8 cellular contexts compared by ENCODE assay signal in genomic region chr6:170584181-170584953, GRCh38. TPM values are rescaled to one million over a fixed set of nuclear protein-coding genes. Genes with fewer than 3 reads are reported as not detected.
DNase-seq lines count a peak whose midpoint lies in the region; ATAC-seq and TF ChIP-seq lines count a peak whose summit lies in the region.

PDCD2 (minus strand) TSS chr6:170584637; CDS start chr6:170584581, 56 bp downstream.

- in situ Hi-C loops in ACHN (cut with HindIII; ENCODE audit: low pct_ligation_motif_present, low pct_unique_long_range_greater_than_20kb, low sequenced_read_pairs), result no loop called here
- in situ Hi-C loops in mammary epithelial cell (cut with MboI; ENCODE audit: low sequenced_read_pairs in 2 of 2), result no loop called here

- H3K4me1 ChIP-seq in mammary epithelial cell (ENCODE audit: insufficient read depth, low read length) (peaks cover 20% of the 10 kb centered on the region), smooth muscle cell (ENCODE audit: low read depth) (peaks cover 4% of the 10 kb centered on the region)

- H2AFZ ChIP-seq in mammary epithelial cell (ENCODE audit: low read depth, low read length) (peak within 1 kb of the TSS; percentile 95), smooth muscle cell (ENCODE audit: low read depth) (peak within 1 kb of the TSS; percentile 95)

- DNase-seq in ACHN, result peak; percentile 91
- DNase-seq in NCI-H2196 treated with DMSO at 0.1 percent for 48 hours (lab: John Stamatoyannopoulos, UW; ENCODE audit: unreplicated experiment), result peak; percentile 69
- peak; percentile 94 for DNase-seq in WERI-Rb-1
- DNase-seq in mammary epithelial cell, result peak; percentile 89
- DNase-seq in iPS-NIHi11 (ENCODE audit: low spot score), result peak; percentile 97
- peak; percentile 56 for DNase-seq in smooth muscle cell (lab: John Stamatoyannopoulos, UW; ENCODE audit: unreplicated experiment)

- dilution Hi-C loops in mammary epithelial cell (cut with HindIII; ENCODE audit: low sequenced_read_pairs), result no loop called here

- 0 out of 2 replicates have a peak, but pooled peaks have one; percentile 9 for TF ChIP-seq CTCF in WERI-Rb-1 (IDR thresholded peaks at IDR 0.05; ENCODE audit: low read depth, low read length)
- TF ChIP-seq CTCF in mammary epithelial cell (conservative IDR thresholded peaks at IDR 0.05 in 1 of 2, IDR thresholded peaks at IDR 0.05 in 1 of 2; ENCODE audit: extremely low read depth in 1 of 2, insufficient read depth in 1 of 2, low read depth in 1 of 2, low read length in 2 of 2), result peak in 1 of 2 donors; percentile 0
- TF ChIP-seq CTCF in smooth muscle cell (IDR thresholded peaks at IDR 0.05; ENCODE audit: borderline replicate concordance, insufficient read depth, poor library complexity, severe bottlenecking), result no peak

- H3K27me3 ChIP-seq in WERI-Rb-1 (ENCODE audit: insufficient read depth, low read depth, severe bottlenecking) (no peaks in the 10 kb centered on the region), mammary epithelial cell (ENCODE audit: insufficient read depth, low read length) (no peaks in the 10 kb centered on the region), smooth muscle cell (ENCODE audit: low read depth) (no peaks in the 10 kb centered on the region)

- intact Hi-C loops in mammary epithelial cell (cut with micrococcal nuclease), result loop anchor here (1.0 kb wide), 1 partner anchor 30 kb away; the partner anchor contains the start of gene TBP

- H4K20me1 ChIP-seq in mammary epithelial cell (ENCODE audit: insufficient read depth, low read length) (no peaks in the 10 kb centered on the region), smooth muscle cell (ENCODE audit: low read depth) (no peaks in the 10 kb centered on the region)

- ATAC-seq in GM18873 (IDR thresholded peaks at IDR 0.05; ENCODE audit: low FRiP score, unreplicated experiment) (peak; percentile 98), HG03139 (IDR thresholded peaks at IDR 0.05; ENCODE audit: unreplicated experiment) (peak; percentile 97)

- H3K9ac ChIP-seq in mammary epithelial cell (ENCODE audit: insufficient read depth, low read length) (peak within 1 kb of the TSS; percentile 87), smooth muscle cell (ENCODE audit: low read depth) (peak within 1 kb of the TSS; percentile 55)

- under 1% methylated on average over 18 of the region's 81 CpGs for whole genome bisulfite sequencing in mammary epithelial cell (ENCODE audit: low coverage, missing lambda C conversion rate)
- WGBS in smooth muscle cell (ENCODE audit: low lambda C conversion rate), result under 1% methylated on average over 78 of the region's 81 CpGs

- H3K4me2 ChIP-seq in mammary epithelial cell (ENCODE audit: insufficient read depth, low read depth, low read length) (peak within 1 kb of the TSS; percentile 95), smooth muscle cell (peak within 1 kb of the TSS; percentile 92)

- BruUV-seq in mammary epithelial cell (replicated peaks; lab: Mats Ljungman, UMichigan), result no TSS peak

- H3K27ac ChIP-seq in WERI-Rb-1 (peak within 1 kb of the TSS; percentile 57), mammary epithelial cell (ENCODE audit: insufficient read depth, low read depth, low read length) (peak within 1 kb of the TSS; percentile 29), smooth muscle cell (ENCODE audit: low read depth) (peak within 1 kb of the TSS; percentile 42)

- H3K4me3 ChIP-seq in WERI-Rb-1 (ENCODE audit: low read depth, low read length) (peak within 1 kb of the TSS; percentile 92), mammary epithelial cell (replicated peaks in 1 of 3; ENCODE audit: insufficient read depth in 1 of 3, low read depth in 2 of 3, low read length in 3 of 3) (peak within 1 kb of the TSS; percentile 95 to 99 (median 96)), smooth muscle cell (peak within 1 kb of the TSS; percentile 94)

- H3K79me2 ChIP-seq in mammary epithelial cell (ENCODE audit: insufficient read depth, low read length) (peaks cover 41% of the 10 kb centered on the region), smooth muscle cell (ENCODE audit: low read depth) (peaks cover 19% of the 10 kb centered on the region)

- CTCF ChIA-PET in mammary epithelial cell (lab: Charles Lee; ENCODE audit: low non-redundant PET), result no interaction called here

- H3F3A ChIP-seq in smooth muscle cell (ENCODE audit: low read depth), result peaks cover 4% of the 10 kb centered on the region

- H3K36me3 ChIP-seq in WERI-Rb-1 (peaks cover 26% of the 10 kb centered on the region), mammary epithelial cell (ENCODE audit: insufficient read depth, low read length) (peaks cover 4% of the 10 kb centered on the region), smooth muscle cell (ENCODE audit: low read depth) (no peaks in the 10 kb centered on the region)

- H3K9me3 ChIP-seq in WERI-Rb-1 (ENCODE audit: severe bottlenecking) (no peaks in the 10 kb centered on the region), mammary epithelial cell (replicated peaks; ENCODE audit: insufficient read depth, low read length) (no peaks in the 10 kb centered on the region), smooth muscle cell (replicated peaks; ENCODE audit: low read depth) (no peaks in the 10 kb centered on the region)

RNA-seq across cellular contexts. Expression of gene PDCD2, which starts in this region (rescaled TPM):
- total RNA-seq in mammary epithelial cell (10 to 100 TPM; 63.2 TPM), smooth muscle cell (43.9 and 52.6 TPM in 2 replicates)
- polyA plus RNA-seq in mammary epithelial cell (60.0 TPM), smooth muscle cell (36.8 and 40.9 TPM in 2 replicates)
- 13.8 TPM for polyA minus RNA-seq in mammary epithelial cell

Comparison
In these comparisons a context has a peak if more than half of its experiments do, and no peak if none do; other contexts are left out.
1. Peak in every context shown above with its lines: DNase-seq, ATAC-seq, H3K4me3 ChIP-seq and H3K27ac ChIP-seq.